1 cellular context compared by ENCODE assay signal in the genomic region with DNA sequence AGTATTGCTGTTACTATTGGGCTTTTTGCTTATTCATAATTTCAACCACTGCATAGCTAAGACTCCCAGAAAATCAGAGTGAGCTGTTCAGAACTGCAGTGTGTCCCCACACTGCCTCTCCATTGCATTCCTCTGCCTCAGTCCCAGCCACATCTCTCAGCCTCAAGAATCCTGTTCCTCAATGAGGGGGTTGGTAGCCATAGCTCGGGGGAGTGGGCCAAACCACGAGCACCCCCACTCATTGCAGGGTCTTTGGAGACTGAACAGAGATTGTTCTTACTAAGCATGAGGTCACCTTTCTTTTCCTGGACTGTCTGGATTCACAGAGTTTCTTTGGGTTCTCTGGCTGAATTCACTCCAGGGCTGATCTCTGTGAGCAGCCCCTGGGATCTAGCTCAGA.
TF ChIP-seq lines count a peak whose summit lies in the region.

No MANE protein-coding gene starts in this region.

TF ChIP-seq in HepG2, 621 proteins besides CTCF, POLR2A, EP300 and RAD21 (continued from another document):
- TF ChIP-seq STAT6 (CRISPR knock-in tag; IDR thresholded peaks at IDR 0.05; ENCODE audit: borderline replicate concordance) (no peak), NBN (conservative IDR thresholded peaks at IDR 0.05) (no peak), CHD4 (IDR thresholded peaks at IDR 0.05; ENCODE audit: borderline replicate concordance, low read length) (no peak), HNRNPLL (IDR thresholded peaks at IDR 0.05; ENCODE audit: low read depth, low read length, poor library complexity, severe bottlenecking) (no peak), MLXIP (CRISPR knock-in tag; IDR thresholded peaks at IDR 0.05; ENCODE audit: borderline replicate concordance) (no peak), HIVEP1 (CRISPR knock-in tag; IDR thresholded peaks at IDR 0.05) (no peak), PBX3 (CRISPR knock-in tag; IDR thresholded peaks at IDR 0.05; ENCODE audit: borderline replicate concordance) (no peak), TP53 (CRISPR knock-in tag; conservative IDR thresholded peaks at IDR 0.05) (no peak), E2F2 (CRISPR knock-in tag; IDR thresholded peaks at IDR 0.05; ENCODE audit: borderline replicate concordance) (no peak), RFX3 (CRISPR knock-in tag; IDR thresholded peaks at IDR 0.05) (no peak), TRIM22 (IDR thresholded peaks at IDR 0.05) (no peak)
- TF ChIP-seq, protein P1, sequence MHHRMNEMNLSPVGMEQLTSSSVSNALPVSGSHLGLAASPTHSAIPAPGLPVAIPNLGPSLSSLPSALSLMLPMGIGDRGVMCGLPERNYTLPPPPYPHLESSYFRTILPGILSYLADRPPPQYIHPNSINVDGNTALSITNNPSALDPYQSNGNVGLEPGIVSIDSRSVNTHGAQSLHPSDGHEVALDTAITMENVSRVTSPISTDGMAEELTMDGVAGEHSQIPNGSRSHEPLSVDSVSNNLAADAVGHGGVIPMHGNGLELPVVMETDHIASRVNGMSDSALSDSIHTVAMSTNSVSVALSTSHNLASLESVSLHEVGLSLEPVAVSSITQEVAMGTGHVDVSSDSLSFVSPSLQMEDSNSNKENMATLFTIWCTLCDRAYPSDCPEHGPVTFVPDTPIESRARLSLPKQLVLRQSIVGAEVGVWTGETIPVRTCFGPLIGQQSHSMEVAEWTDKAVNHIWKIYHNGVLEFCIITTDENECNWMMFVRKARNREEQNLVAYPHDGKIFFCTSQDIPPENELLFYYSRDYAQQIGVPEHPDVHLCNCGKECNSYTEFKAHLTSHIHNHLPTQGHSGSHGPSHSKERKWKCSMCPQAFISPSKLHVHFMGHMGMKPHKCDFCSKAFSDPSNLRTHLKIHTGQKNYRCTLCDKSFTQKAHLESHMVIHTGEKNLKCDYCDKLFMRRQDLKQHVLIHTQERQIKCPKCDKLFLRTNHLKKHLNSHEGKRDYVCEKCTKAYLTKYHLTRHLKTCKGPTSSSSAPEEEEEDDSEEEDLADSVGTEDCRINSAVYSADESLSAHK (CRISPR knock-in tag; IDR thresholded peaks at IDR 0.05; ENCODE audit: borderline replicate concordance), result no peak
- TF ChIP-seq, protein P2, sequence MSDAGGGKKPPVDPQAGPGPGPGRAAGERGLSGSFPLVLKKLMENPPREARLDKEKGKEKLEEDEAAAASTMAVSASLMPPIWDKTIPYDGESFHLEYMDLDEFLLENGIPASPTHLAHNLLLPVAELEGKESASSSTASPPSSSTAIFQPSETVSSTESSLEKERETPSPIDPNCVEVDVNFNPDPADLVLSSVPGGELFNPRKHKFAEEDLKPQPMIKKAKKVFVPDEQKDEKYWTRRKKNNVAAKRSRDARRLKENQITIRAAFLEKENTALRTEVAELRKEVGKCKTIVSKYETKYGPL (CRISPR knock-in tag; IDR thresholded peaks at IDR 0.05), result no peak
